In genomic region chr20:46027245-46027853, GRCh38 we compare ENCODE assay signal across 8 cellular contexts. TPM values are rescaled to one million over a fixed set of nuclear protein-coding genes. Genes with fewer than 3 reads are reported as not detected.
DNase-seq lines count a peak whose midpoint lies in the region; ATAC-seq, FAIRE-seq and TF ChIP-seq lines count a peak whose summit lies in the region.

No MANE protein-coding gene starts in this region.

- intact Hi-C loops in K562 (cut with micrococcal nuclease): no loop called here

- CTCF ChIA-PET in K562 (lab: Yijun Ruan, JAX; ENCODE audit: low intra/inter-chr PET ratio): no interaction called here

- peaks cover 3 to 26% of the 10 kb centered on the region in 2 experiments; a peak in 4 of 5 replicates for H3K27me3 ChIP-seq in K562 (ENCODE audit: control insufficient read depth in 2 of 2, insufficient read depth in 2 of 2, low read length in 2 of 2)
- peaks cover 29% of the 10 kb centered on the region for H3K27me3 ChIP-seq in mesendoderm (ENCODE audit: insufficient read depth, low read length, poor library complexity)

- no peak overlapping the region for H3K56ac ChIP-seq in mesendoderm (ENCODE audit: low read length)

- POLR2A ChIA-PET in K562 (lab: Yijun Ruan, JAX): interaction anchor here (0.6 to 1.0 kb wide), 2 partner anchors 61 to 416 kb away, joined by 3 to 5 read pairs; no protein-coding TSS in a partner anchor

- no peak overlapping the region for H3K18ac ChIP-seq in mesendoderm (ENCODE audit: low read length)

- H3K4ac ChIP-seq in mesendoderm (ENCODE audit: low read depth, low read length): no peak overlapping the region

- peaks cover 16% of the 10 kb centered on the region for H4K20me1 ChIP-seq in K562 (replicated peaks; ENCODE audit: control insufficient read depth, insufficient read depth, low read length)

- peak; percentile 49 for FAIRE-seq in K562 (lab: Jason Lieb, UNC)

- H4K5ac ChIP-seq in mesendoderm (ENCODE audit: low read length): no peak overlapping the region

- H3K9me3 ChIP-seq in K562 (replicated peaks; ENCODE audit: control insufficient read depth, insufficient read depth, low read depth, low read length): no peaks in the 10 kb centered on the region

- H3K9me1 ChIP-seq in K562 (ENCODE audit: control insufficient read depth, insufficient read depth, low read length): no peaks in the 10 kb centered on the region

- H4K8ac ChIP-seq in mesendoderm (ENCODE audit: low read depth, low read length): no peak overlapping the region

- H3K27ac ChIP-seq in K562 (ENCODE audit: extremely low read depth, low read depth, low read length) (no peak overlapping the region), mesendoderm (ENCODE audit: low read depth, low read length) (no peak overlapping the region)

- H3K79me2 ChIP-seq in K562 (ENCODE audit: control insufficient read depth, insufficient read depth, low read length) (no peaks in the 10 kb centered on the region), mesendoderm (ENCODE audit: control insufficient read depth, insufficient read depth, low read length) (no peaks in the 10 kb centered on the region)

- no peak for TF ChIP-seq POLR2A in K562 (conservative IDR thresholded peaks at IDR 0.05)

- peak; percentile 58 for ATAC-seq in K562
- ATAC-seq in GM18868 (IDR thresholded peaks at IDR 0.05; ENCODE audit: unreplicated experiment): no peak
- no peak for ATAC-seq in HG02759 (IDR thresholded peaks at IDR 0.05; ENCODE audit: unreplicated experiment)
- no peak for ATAC-seq in GM21447 (IDR thresholded peaks at IDR 0.05; ENCODE audit: unreplicated experiment)

- in situ Hi-C loops in K562 (cut with MboI): no loop called here

- TF ChIP-seq EP300 in K562 (IDR thresholded peaks at IDR 0.05; ENCODE audit: low read length): no peak

- no peak overlapping the region for H2BK15ac ChIP-seq in mesendoderm (replicated peaks; ENCODE audit: low read depth)

- no peak overlapping the region for H2BK120ac ChIP-seq in mesendoderm (ENCODE audit: low read depth, low read length)

- 0% methylated on average over 4 of the region's 4 CpGs for WGBS in K562 (ENCODE audit: insufficient coverage, low coverage, missing lambda C conversion rate)
- WGBS in mesendoderm (ENCODE audit: extremely low coverage, insufficient coverage, low lambda C conversion rate): no CpG with 5 or more reads among the region's 4 CpGs

- H3K36me3 ChIP-seq in K562 (ENCODE audit: control insufficient read depth, insufficient read depth, low read length) (no peaks in the 10 kb centered on the region), mesendoderm (ENCODE audit: control insufficient read depth, insufficient read depth, low read length) (no peaks in the 10 kb centered on the region)

- H2AK5ac ChIP-seq in mesendoderm (ENCODE audit: low read length): no peak overlapping the region

- no peak overlapping the region for H3K9ac ChIP-seq in K562 (ENCODE audit: insufficient read depth in 1 of 2, low read depth in 2 of 2, low read length in 2 of 2)
- no peak overlapping the region for H3K9ac ChIP-seq in mesendoderm (ENCODE audit: low read length)

- H2BK5ac ChIP-seq in mesendoderm (ENCODE audit: low read length): no peak overlapping the region

- no peak for TF ChIP-seq CTCF in K562 (IDR thresholded peaks at IDR 0.05 in 2 of 3, conservative IDR thresholded peaks at IDR 0.05 in 1 of 3; ENCODE audit: insufficient read depth in 2 of 3, low read depth in 1 of 3, low read length in 3 of 3)

- DNase-seq in GM03348 (ENCODE audit: low spot score) (peak; percentile 78), Kasumi-1 (lab: John Stamatoyannopoulos, UW) (peak; percentile 45 to 55), K562 (ENCODE audit: extremely low read depth in 1 of 4, low spot score in 3 of 4) (peak; percentile 51 to 75 (median 61)), mesendoderm (peak; percentile 72), SKM-1 (lab: John Stamatoyannopoulos, UW; ENCODE audit: unreplicated experiment) (no peak)

- H3K23ac ChIP-seq in mesendoderm (ENCODE audit: low read length): no peak overlapping the region

- H3K79me1 ChIP-seq in mesendoderm (ENCODE audit: low read length): no peaks in the 10 kb centered on the region

- no peak overlapping the region for H2AFZ ChIP-seq in K562 (ENCODE audit: low read depth, low read length)

- no TSS peak for BruUV-seq in K562 (replicated peaks; lab: Mats Ljungman, UMichigan)

- H3K4me3 ChIP-seq in K562 (no peak overlapping the region), mesendoderm (ENCODE audit: low read length) (no peak overlapping the region)

- no peak for TF ChIP-seq RAD21 in K562 (CRISPR knock-in tag; conservative IDR thresholded peaks at IDR 0.05 in 1 of 2, IDR thresholded peaks at IDR 0.05 in 1 of 2)

- H3K4me1 ChIP-seq in K562 (replicated peaks in 1 of 2; ENCODE audit: control insufficient read depth in 2 of 2, insufficient read depth in 2 of 2, low read length in 2 of 2): peaks cover 4 to 31% of the 10 kb centered on the region in 2 experiments
- H3K4me1 ChIP-seq in mesendoderm (ENCODE audit: control insufficient read depth, low read depth, low read length): no peaks in the 10 kb centered on the region

- H3K4me2 ChIP-seq in K562 (ENCODE audit: insufficient read depth, low read length): no peak overlapping the region
- H3K4me2 ChIP-seq in mesendoderm (ENCODE audit: low read length): no peak overlapping the region

TF ChIP-seq in K562, 482 proteins besides CTCF, POLR2A, EP300 and RAD21 (continues in another document):
- TF ChIP-seq SMAD4 (CRISPR knock-in tag; conservative IDR thresholded peaks at IDR 0.05): no peak
- no peak for TF ChIP-seq CBFA2T2 (conservative IDR thresholded peaks at IDR 0.05)
- no peak for TF ChIP-seq BACH1 (tag; IDR thresholded peaks at IDR 0.05)

RNA-seq across cellular contexts. Expression of gene SLC12A5, which starts 1.7 kb away (rescaled TPM):
- total RNA-seq in K562 (2011; cell fraction: chromatin; rRNA removed; ENCODE audit: low replicate concordance): 1.3 and 3.1 TPM in 2 replicates
- total RNA-seq in K562 (2011; cell fraction: nucleolus; rRNA removed): 1.4 and 2.2 TPM in 2 replicates
- 1.5 and 3.8 TPM in 2 replicates for total RNA-seq in K562 (2011; cell fraction: nucleoplasm; rRNA removed)
- 2.2 and 2.4 TPM in 2 replicates for total RNA-seq in K562 (2014; rRNA removed)
- 0.36 and 1.4 TPM in 2 replicates for total RNA-seq in K562 (2014; rRNA removed; fragmentation: Illumina TruSeq; extraction: Trizol)
- 1.2 and 4.1 TPM in 2 replicates for total RNA-seq in K562 (2015; rRNA removed; fragmentation: Illumina TruSeq; extraction: Trizol)
- total RNA-seq in K562 (2021): 5.3 and 6.2 TPM in 2 replicates
- polyA plus RNA-seq in K562 (2011; rRNA removed): 1.8 and 3.0 TPM in 2 replicates
- polyA plus RNA-seq in K562 (2011; cell fraction: cytosol; rRNA removed): 3.9 and 11.1 TPM in 2 replicates
- polyA plus RNA-seq in K562 (2011; cell fraction: nucleus; rRNA removed): 3.3 and 4.6 TPM in 2 replicates
- polyA plus RNA-seq in K562 (2012): 10.0 and 16.1 TPM in 2 replicates
- polyA plus RNA-seq in K562 (2014; fragmentation: Illumina TruSeq; extraction: Trizol): 6.2 and 6.7 TPM in 2 replicates
- polyA plus RNA-seq in K562 (2014; fragmentation: Nextera tagmentation; extraction: Ambion mirVana): 1 to 10 TPM in 1 of 2 experiments, under 1 TPM in 1; 0.71 to 2.1 TPM
- polyA plus RNA-seq in K562 (2014; rRNA removed): 7.5 and 8.5 TPM in 2 replicates
- 0.66 TPM in 1 of 2 replicates, not detected in the other for polyA minus RNA-seq in K562 (2011; rRNA and poly(A)+ RNA removed)
- polyA minus RNA-seq in K562 (2011; cell fraction: cytosol; rRNA and poly(A)+ RNA removed): 3.9 TPM in 1 of 2 replicates, not detected in the other
- polyA minus RNA-seq in K562 (2011; cell fraction: nucleus; rRNA and poly(A)+ RNA removed): 0.40 and 0.44 TPM in 2 replicates
- polyA plus RNA-seq in mesendoderm (2013, experiment 1 of 2): 20.5 TPM
- 21.4 TPM for polyA plus RNA-seq in mesendoderm (2013, experiment 2 of 2)

RNA-seq across cellular contexts. Expression of gene MMP9, which starts 18.6 kb away (rescaled TPM):
- total RNA-seq in K562 (2011; cell fraction: chromatin; rRNA removed; ENCODE audit: low replicate concordance): not detected in 2 replicates
- total RNA-seq in K562 (2011; cell fraction: nucleolus; rRNA removed): not detected in 2 replicates
- total RNA-seq in K562 (2011; cell fraction: nucleoplasm; rRNA removed): not detected in 2 replicates
- total RNA-seq in K562 (2014; rRNA removed) (0.04 TPM in 1 of 2 replicates, not detected in the other), K562 (2014; rRNA removed; fragmentation: Illumina TruSeq; extraction: Trizol) (not detected in 2 replicates), K562 (2015; rRNA removed; fragmentation: Illumina TruSeq; extraction: Trizol) (not detected in 2 replicates), K562 (2021) (not detected in 2 replicates)
- polyA plus RNA-seq in K562 (2011; rRNA removed) (not detected in 2 replicates), K562 (2014; fragmentation: Illumina TruSeq; extraction: Trizol) (not detected in 2 replicates), K562 (2014; fragmentation: Nextera tagmentation; extraction: Ambion mirVana) (not detected), K562 (2014; rRNA removed) (0.07 TPM in 1 of 2 replicates, not detected in the other)
- 0.03 TPM in 1 of 2 replicates, not detected in the other for polyA plus RNA-seq in K562 (2011; cell fraction: cytosol; rRNA removed)
- polyA plus RNA-seq in K562 (2011; cell fraction: nucleus; rRNA removed): not detected in 2 replicates
- 0.04 TPM in 1 of 2 replicates, not detected in the other for polyA plus RNA-seq in K562 (2012)
- polyA minus RNA-seq in K562 (2011; rRNA and poly(A)+ RNA removed): not detected in 2 replicates
- not detected in 2 replicates for polyA minus RNA-seq in K562 (2011; cell fraction: cytosol; rRNA and poly(A)+ RNA removed)
- polyA minus RNA-seq in K562 (2011; cell fraction: nucleus; rRNA and poly(A)+ RNA removed): not detected in 2 replicates
- polyA plus RNA-seq in mesendoderm (2013, experiment 1 of 2): 6.3 TPM
- polyA plus RNA-seq in mesendoderm (2013, experiment 2 of 2): 6.2 TPM

RNA-seq across cellular contexts. Expression of gene ZNF335, which starts 55.3 kb away (rescaled TPM):
- 44.9 and 117 TPM in 2 replicates for total RNA-seq in K562 (2011; cell fraction: chromatin; rRNA removed; ENCODE audit: low replicate concordance)
- 57.4 and 66.4 TPM in 2 replicates for total RNA-seq in K562 (2011; cell fraction: nucleolus; rRNA removed)
- 50.4 and 55.9 TPM in 2 replicates for total RNA-seq in K562 (2011; cell fraction: nucleoplasm; rRNA removed)
- total RNA-seq in K562 (2014; rRNA removed) (11.6 and 14.0 TPM in 2 replicates), K562 (2014; rRNA removed; fragmentation: Illumina TruSeq; extraction: Trizol) (3.3 and 4.3 TPM in 2 replicates), K562 (2015; rRNA removed; fragmentation: Illumina TruSeq; extraction: Trizol) (7.6 and 7.7 TPM in 2 replicates), K562 (2021) (13.8 and 16.0 TPM in 2 replicates)
- polyA plus RNA-seq in K562 (2011; rRNA removed) (4.8 and 9.5 TPM in 2 replicates), K562 (2014; fragmentation: Illumina TruSeq; extraction: Trizol) (9.0 and 12.6 TPM in 2 replicates), K562 (2014; fragmentation: Nextera tagmentation; extraction: Ambion mirVana) (under 1 TPM; 0.39 to 0.50 TPM), K562 (2014; rRNA removed) (10.4 and 13.2 TPM in 2 replicates)
- polyA plus RNA-seq in K562 (2011; cell fraction: cytosol; rRNA removed): 5.6 and 9.3 TPM in 2 replicates
- 35.4 and 61.3 TPM in 2 replicates for polyA plus RNA-seq in K562 (2011; cell fraction: nucleus; rRNA removed)
- 8.2 and 13.0 TPM in 2 replicates for polyA plus RNA-seq in K562 (2012)
- 8.5 and 9.4 TPM in 2 replicates for polyA minus RNA-seq in K562 (2011; rRNA and poly(A)+ RNA removed)
- 6.1 and 7.8 TPM in 2 replicates for polyA minus RNA-seq in K562 (2011; cell fraction: cytosol; rRNA and poly(A)+ RNA removed)
- polyA minus RNA-seq in K562 (2011; cell fraction: nucleus; rRNA and poly(A)+ RNA removed): 23.6 and 24.7 TPM in 2 replicates
- 10.9 TPM for polyA plus RNA-seq in mesendoderm (2013, experiment 1 of 2)
- polyA plus RNA-seq in mesendoderm (2013, experiment 2 of 2): 10.4 TPM
